10 cellular contexts compared by ENCODE assay signal in the genomic region with DNA sequence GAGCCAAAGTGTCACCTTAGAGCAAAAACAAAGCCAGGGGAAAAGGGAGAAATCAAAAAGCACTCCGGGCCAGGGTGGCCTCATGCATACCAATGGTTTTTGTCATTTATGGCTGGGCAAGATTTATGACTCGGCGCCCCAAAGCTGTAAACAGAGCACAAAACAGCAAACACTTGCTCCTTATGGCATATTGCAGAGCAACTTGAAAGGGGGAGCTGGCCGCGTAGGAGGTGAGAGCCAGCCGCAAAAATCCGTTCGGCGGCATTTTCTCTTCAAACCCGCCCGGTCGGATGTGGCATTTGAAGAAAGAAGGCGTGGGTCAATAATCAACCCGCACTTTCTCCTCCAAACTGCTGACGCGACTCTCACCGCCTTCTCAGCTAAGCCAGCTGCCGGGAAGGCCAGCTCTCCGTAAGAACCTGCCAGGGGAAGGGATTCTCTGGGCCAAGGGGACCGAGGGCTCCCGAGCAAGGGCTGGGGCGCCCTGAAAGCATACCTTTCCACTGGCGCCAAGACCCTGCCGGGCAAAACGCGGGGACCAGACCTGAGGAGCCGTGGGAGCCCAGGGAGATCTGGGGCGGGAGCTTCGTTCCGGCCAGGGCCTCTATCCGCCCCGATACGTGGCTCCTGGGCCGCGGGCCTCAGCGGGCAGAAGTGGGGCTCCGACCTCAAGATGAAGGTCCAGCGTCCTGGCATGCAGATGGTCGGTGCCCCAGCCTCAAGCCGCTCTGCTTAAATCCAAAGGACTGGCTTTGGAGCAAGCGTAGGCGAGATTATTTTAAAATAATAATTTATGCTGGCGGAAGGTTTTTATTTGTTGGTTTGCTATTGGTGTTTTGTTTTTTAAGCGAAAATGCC. TPM values are rescaled to one million over a fixed set of nuclear protein-coding genes. Genes with fewer than 3 reads are reported as not detected.
DNase-seq lines count a peak whose midpoint lies in the region; ATAC-seq and TF ChIP-seq lines count a peak whose summit lies in the region.
"Had no signal": no experiment of that assay in that cellular context is flagged by ENCODE, and none has a peak within 500 bp of the region (broad histone marks: within the 10 kb centered on the region; RNA-seq: fewer than 3 reads in every experiment).

No MANE protein-coding gene starts in this region.

- POLR2A ChIA-PET in activated CD4-positive, alpha-beta T cell treated with anti-CD3 and anti-CD28 coated beads for 36 hours (lab: Charles Lee), result no interaction called here

- peaks cover 13% of the 10 kb centered on the region for H3K4me1 Mint-ChIP-seq in GM23338
- peaks cover 17% of the 10 kb centered on the region for H3K4me1 Mint-ChIP-seq in brain
- no peaks in the 10 kb centered on the region for H3K4me1 Mint-ChIP-seq in activated CD4-positive, alpha-beta T cell treated with anti-CD3 and anti-CD28 coated beads for 36 hours
- H3K4me1 Mint-ChIP-seq in stimulated activated effector memory CD8-positive, alpha-beta T cell treated with anti-CD3 and anti-CD28 coated beads, Interleukin-12 subunit alpha, Interleukin-12 subunit beta, amount 100 ng/mL, for 72 hours, result no peaks in the 10 kb centered on the region

- peaks cover 31% of the 10 kb centered on the region for H3K4me1 ChIP-seq in GM23338 (ENCODE audit: insufficient read depth)

- H3K27ac ChIP-seq in GM23338 (ENCODE audit: low read depth) (no peak overlapping the region), neural cell (ENCODE audit: low read length) (no peak overlapping the region)

- no peaks in the 10 kb centered on the region for H3K9me2 ChIP-seq in GM23338 (ENCODE audit: insufficient read depth)
- H3K9me2 ChIP-seq in neural cell (ENCODE audit: insufficient read depth, low read length), result no peaks in the 10 kb centered on the region

- TF ChIP-seq RAD21 in neural cell (conservative IDR thresholded peaks at IDR 0.05), result no peak

- H3K9ac ChIP-seq in neural cell (ENCODE audit: low read length), result no peak overlapping the region

- no peaks in the 10 kb centered on the region for H3K79me2 ChIP-seq in GM23338 (replicated peaks; ENCODE audit: insufficient read depth)
- H3K79me2 ChIP-seq in neural cell (replicated peaks; ENCODE audit: insufficient read depth, low read length), result no peaks in the 10 kb centered on the region

- 0 out of 2 replicates have a peak overlapping the region, but pooled peaks have one; percentile 26 for H3K4me3 ChIP-seq in GM23338
- H3K4me3 ChIP-seq in neural cell (ENCODE audit: low read length), result no peak overlapping the region

- no peaks in the 10 kb centered on the region for H3K9me3 ChIP-seq in neural cell (ENCODE audit: low read length)

- no peak overlapping the region for H3K4me3 Mint-ChIP-seq in GM23338
- H3K4me3 Mint-ChIP-seq in brain, result peak overlapping the region in 4 of 5 experiments; percentile 64 to 88 (median 74)
- H3K4me3 Mint-ChIP-seq in activated CD4-positive, alpha-beta T cell treated with anti-CD3 and anti-CD28 coated beads for 36 hours, result no peak overlapping the region
- H3K4me3 Mint-ChIP-seq in stimulated activated effector memory CD8-positive, alpha-beta T cell treated with anti-CD3 and anti-CD28 coated beads, Interleukin-12 subunit alpha, Interleukin-12 subunit beta, amount 100 ng/mL, for 72 hours, result no peak overlapping the region
- H3K4me3 Mint-ChIP-seq: effector memory CD8-positive, alpha-beta T cell had no signal

- TF ChIP-seq CTCF in GM23338 (conservative IDR thresholded peaks at IDR 0.05; ENCODE audit: low read depth in 2 of 2), result no peak
- no peak for TF ChIP-seq CTCF in brain (conservative IDR thresholded peaks at IDR 0.05)
- TF ChIP-seq CTCF in neural cell (IDR thresholded peaks at IDR 0.05; ENCODE audit: poor library complexity, severe bottlenecking), result no peak

- H3K36me3 Mint-ChIP-seq in GM23338 (ENCODE audit: low read depth) (no peaks in the 10 kb centered on the region), brain (no peaks in the 10 kb centered on the region)
- no peaks in the 10 kb centered on the region for H3K36me3 Mint-ChIP-seq in activated CD4-positive, alpha-beta T cell treated with anti-CD3 and anti-CD28 coated beads for 36 hours (ENCODE audit: low read depth)
- H3K36me3 Mint-ChIP-seq in stimulated activated effector memory CD8-positive, alpha-beta T cell treated with anti-CD3 and anti-CD28 coated beads, Interleukin-12 subunit alpha, Interleukin-12 subunit beta, amount 100 ng/mL, for 72 hours, result no peaks in the 10 kb centered on the region

- 0 out of 2 replicates have a peak overlapping the region, but pooled peaks have one; percentile 36 for H3K4me2 ChIP-seq in GM23338
- no peak overlapping the region for H3K4me2 ChIP-seq in neural cell (ENCODE audit: low read length)

- no peak overlapping the region for H2AFZ ChIP-seq in GM23338
- no peak overlapping the region for H2AFZ ChIP-seq in neural cell (ENCODE audit: low read depth, low read length)

- H3K27me3 ChIP-seq in GM23338 (ENCODE audit: insufficient read depth), result peaks cover 97% of the 10 kb centered on the region
- peaks cover 96% of the 10 kb centered on the region for H3K27me3 ChIP-seq in neural cell (ENCODE audit: insufficient read depth, low read depth, low read length)

- peak; percentile 9 for ATAC-seq in GM23338
- ATAC-seq in activated CD4-positive, alpha-beta T cell treated with anti-CD3 and anti-CD28 coated beads for 36 hours, result no peak
- ATAC-seq in stimulated activated effector memory CD8-positive, alpha-beta T cell treated with anti-CD3 and anti-CD28 coated beads, Interleukin-12 subunit alpha, Interleukin-12 subunit beta, amount 100 ng/mL, for 72 hours, result no peak
- ATAC-seq: activated CD4-positive, CD25-positive, alpha-beta regulatory T cell treated with anti-CD3 and anti-CD28 coated beads, Interleukin-2, amount 50 U/mL, for 24 hours; effector memory CD8-positive, alpha-beta T cell had no signal

- peaks cover 46% of the 10 kb centered on the region for H3F3A ChIP-seq in GM23338 (replicated peaks; ENCODE audit: low read depth)
- H3F3A ChIP-seq in neural cell (ENCODE audit: insufficient read depth, low read length, poor library complexity, severe bottlenecking), result no peaks in the 10 kb centered on the region

- H4K20me1 ChIP-seq in GM23338 (replicated peaks; ENCODE audit: insufficient read depth), result peaks cover 66% of the 10 kb centered on the region
- H4K20me1 ChIP-seq in neural cell (ENCODE audit: insufficient read depth), result no peaks in the 10 kb centered on the region

- H3K36me3 ChIP-seq in GM23338 (ENCODE audit: insufficient read depth) (no peaks in the 10 kb centered on the region), neural cell (ENCODE audit: insufficient read depth, low read length) (no peaks in the 10 kb centered on the region)

- peak; percentile 63 for DNase-seq in GM23338 (ENCODE audit: low spot score)
- DNase-seq in activated naive CD4-positive, alpha-beta T cell treated with Interleukin-2 at 50 U/mL for 16 hours, result no peak
- no peak for DNase-seq in activated CD4-positive, alpha-beta T cell treated with anti-CD3 and anti-CD28 coated beads for 36 hours
- no peak for DNase-seq in stimulated activated effector memory CD8-positive, alpha-beta T cell treated with anti-CD3 and anti-CD28 coated beads, Interleukin-12 subunit alpha, Interleukin-12 subunit beta, amount 100 ng/mL, for 72 hours (ENCODE audit: low spot score in 2 of 2)
- DNase-seq: effector memory CD8-positive, alpha-beta T cell; NCI-H1048; stimulated activated CD4-positive, alpha-beta T cell treated with anti-CD3 and anti-CD28 coated beads, Interleukin-2, amount 100 ng/mL, for 48 hours had no signal

- H3K27ac Mint-ChIP-seq in GM23338, result no peak overlapping the region
- H3K27ac Mint-ChIP-seq in brain, result peak overlapping the region in 2 of 5 experiments; percentile 26 to 76
- H3K27ac Mint-ChIP-seq in activated CD4-positive, alpha-beta T cell treated with anti-CD3 and anti-CD28 coated beads for 36 hours, result no peak overlapping the region
- H3K27ac Mint-ChIP-seq in stimulated activated effector memory CD8-positive, alpha-beta T cell treated with anti-CD3 and anti-CD28 coated beads, Interleukin-12 subunit alpha, Interleukin-12 subunit beta, amount 100 ng/mL, for 72 hours, result no peak overlapping the region
- H3K27ac Mint-ChIP-seq: effector memory CD8-positive, alpha-beta T cell had no signal

- CTCF ChIA-PET in activated CD4-positive, alpha-beta T cell treated with anti-CD3 and anti-CD28 coated beads for 36 hours (lab: Charles Lee), result interaction anchor here (0.8 kb wide), 1 partner anchor 41 kb away, joined by 8 read pairs; no protein-coding TSS in a partner anchor

- H3K9me3 Mint-ChIP-seq in GM23338, result peaks cover 12% of the 10 kb centered on the region; the same call in 2 of the 3 replicates
- peaks cover 0 to 7% (median 3%) of the 10 kb centered on the region in 5 experiments for H3K9me3 Mint-ChIP-seq in brain
- no peaks in the 10 kb centered on the region for H3K9me3 Mint-ChIP-seq in activated CD4-positive, alpha-beta T cell treated with anti-CD3 and anti-CD28 coated beads for 36 hours (ENCODE audit: low read depth)
- no peaks in the 10 kb centered on the region for H3K9me3 Mint-ChIP-seq in stimulated activated effector memory CD8-positive, alpha-beta T cell treated with anti-CD3 and anti-CD28 coated beads, Interleukin-12 subunit alpha, Interleukin-12 subunit beta, amount 100 ng/mL, for 72 hours
- H3K9me3 Mint-ChIP-seq: effector memory CD8-positive, alpha-beta T cell had no signal

- intact Hi-C loops in activated CD4-positive, alpha-beta T cell treated with anti-CD3 and anti-CD28 coated beads for 36 hours (cut with DNase I, micrococcal nuclease), result no loop called here

- H3K27me3 Mint-ChIP-seq in GM23338 (ENCODE audit: insufficient read depth, low read depth, poor library complexity) (peaks cover 95% of the 10 kb centered on the region), brain (peaks cover 96% of the 10 kb centered on the region)
- H3K27me3 Mint-ChIP-seq in activated CD4-positive, alpha-beta T cell treated with anti-CD3 and anti-CD28 coated beads for 36 hours, result peaks cover 9% of the 10 kb centered on the region

- no peak for TF ChIP-seq EP300 in neural cell (conservative IDR thresholded peaks at IDR 0.05; ENCODE audit: poor library complexity, severe bottlenecking)

RNA-seq across cellular contexts. Expression of a gene that starts 12.9 kb away (rescaled TPM):
- not detected in 2 replicates for total RNA-seq in GM23338 (2014; rRNA removed; shearing (Covaris generic))
- polyA plus RNA-seq in GM23338 (2016; fragmentation: Nextera tagmentation; extraction: Ambion mirVana) (not detected in 2 replicates), brain (ENCODE audit: insufficient read depth, low read depth, low replicate concordance) (not detected), neural cell (not detected in 2 replicates)
- polyA minus RNA-seq in neural cell, result not detected in 2 replicates
- total RNA-seq in activated CD4-positive, alpha-beta T cell treated with anti-CD3 and anti-CD28 coated beads for 36 hours, result not detected

RNA-seq across cellular contexts. Expression of a gene that starts 15.2 kb away (rescaled TPM):
- not detected in 2 replicates for total RNA-seq in GM23338 (2014; rRNA removed; shearing (Covaris generic))
- polyA plus RNA-seq in GM23338 (2016; fragmentation: Nextera tagmentation; extraction: Ambion mirVana) (not detected in 2 replicates), brain (ENCODE audit: insufficient read depth, low read depth, low replicate concordance) (1.1 TPM), neural cell (not detected in 2 replicates)
- not detected in 2 replicates for polyA minus RNA-seq in neural cell
- under 1 TPM in 1 of 2 experiments, not detected in 1; 0.25 TPM for total RNA-seq in activated CD4-positive, alpha-beta T cell treated with anti-CD3 and anti-CD28 coated beads for 36 hours

RNA-seq across cellular contexts. Expression of a gene that starts 19.6 kb away (rescaled TPM):
- not detected in 2 replicates for total RNA-seq in GM23338 (2014; rRNA removed; shearing (Covaris generic))
- not detected in 2 replicates for polyA plus RNA-seq in GM23338 (2016; fragmentation: Nextera tagmentation; extraction: Ambion mirVana)
- not detected for polyA plus RNA-seq in brain (ENCODE audit: insufficient read depth, low read depth, low replicate concordance)
- polyA plus RNA-seq in neural cell, result not detected in 2 replicates
- not detected in 2 replicates for polyA minus RNA-seq in neural cell
- total RNA-seq in activated CD4-positive, alpha-beta T cell treated with anti-CD3 and anti-CD28 coated beads for 36 hours, result under 1 TPM; 0.12 to 0.14 TPM

RNA-seq across cellular contexts. Expression of a gene that starts 28.1 kb away (rescaled TPM):
- total RNA-seq in GM23338 (2014; rRNA removed; shearing (Covaris generic)), result not detected in 2 replicates
- polyA plus RNA-seq in GM23338 (2016; fragmentation: Nextera tagmentation; extraction: Ambion mirVana), result not detected in 2 replicates
- 25.3 TPM for polyA plus RNA-seq in brain (ENCODE audit: insufficient read depth, low read depth, low replicate concordance)
- polyA plus RNA-seq in neural cell, result not detected in 2 replicates
- polyA minus RNA-seq in neural cell, result not detected in 2 replicates
- total RNA-seq in activated CD4-positive, alpha-beta T cell treated with anti-CD3 and anti-CD28 coated beads for 36 hours, result not detected

RNA-seq across cellular contexts. Expression of a gene that starts 32.2 kb away (rescaled TPM):
- not detected in 2 replicates for total RNA-seq in GM23338 (2014; rRNA removed; shearing (Covaris generic))
- polyA plus RNA-seq in GM23338 (2016; fragmentation: Nextera tagmentation; extraction: Ambion mirVana) (not detected in 2 replicates), brain (ENCODE audit: insufficient read depth, low read depth, low replicate concordance) (14.9 TPM), neural cell (not detected in 2 replicates)
- not detected in 2 replicates for polyA minus RNA-seq in neural cell
- not detected for total RNA-seq in activated CD4-positive, alpha-beta T cell treated with anti-CD3 and anti-CD28 coated beads for 36 hours

Comparison
In these comparisons a context has a peak if more than half of its experiments do, and no peak if none do; other contexts are left out.
1. H3K4me3 Mint-ChIP-seq: peak in brain (4 of 5); none in GM23338 (single experiment), activated CD4-positive, alpha-beta T cell treated with anti-CD3 and anti-CD28 coated beads for 36 hours (single experiment) and stimulated activated effector memory CD8-positive, alpha-beta T cell treated with anti-CD3 and anti-CD28 coated beads, Interleukin-12 subunit alpha, Interleukin-12 subunit beta, amount 100 ng/mL, for 72 hours (single experiment).